17 cellular contexts compared by ENCODE assay signal in the genomic region with DNA sequence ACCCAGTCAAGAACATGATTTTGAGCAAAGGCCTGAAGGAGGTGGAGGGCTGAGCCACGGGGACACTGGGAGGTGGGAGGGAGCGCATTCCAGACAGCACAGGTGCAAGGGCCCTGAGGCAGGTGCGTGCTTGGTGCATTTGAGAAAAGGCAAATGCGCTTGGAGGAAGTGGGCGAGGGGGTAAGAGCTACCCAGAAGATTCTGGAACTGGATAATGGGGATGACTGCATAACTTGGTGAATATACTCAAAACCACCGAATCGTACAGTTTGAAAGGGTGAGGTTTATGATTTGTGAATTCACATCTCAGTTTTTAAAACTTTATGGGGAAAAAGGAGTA. TPM values are rescaled to one million over a fixed set of nuclear protein-coding genes. Genes with fewer than 3 reads are reported as not detected.
DNase-seq lines count a peak whose midpoint lies in the region; ATAC-seq, FAIRE-seq and TF ChIP-seq lines count a peak whose summit lies in the region.
"Had no signal": no experiment of that assay in that cellular context is flagged by ENCODE, and none has a peak within 500 bp of the region (broad histone marks: within the 10 kb centered on the region; RNA-seq: fewer than 3 reads in every experiment).

No MANE protein-coding gene starts in this region.

- H3K79me2 ChIP-seq in MM.1S (ENCODE audit: low read length): no peaks in the 10 kb centered on the region

- H2AFZ ChIP-seq in MM.1S (ENCODE audit: low read length): no peak overlapping the region

- H3K4me2 ChIP-seq in MM.1S (ENCODE audit: low read depth, low read length): no peak overlapping the region

- H3K4me1 Mint-ChIP-seq in activated CD4-positive, alpha-beta T cell treated with anti-CD3 and anti-CD28 coated beads, Interleukin-2, amount 10 ng/mL, durations not matched to agents 24 days and 14 days: peaks cover 71% of the 10 kb centered on the region
- peaks cover 76% of the 10 kb centered on the region for H3K4me1 Mint-ChIP-seq in activated naive CD8-positive, alpha-beta T cell treated with anti-CD3 and anti-CD28 coated beads, Interleukin-2, amount 10 ng/mL, durations not matched to agents 7 days and 5 days
- H3K4me1 Mint-ChIP-seq in nephron: peaks cover 25% of the 10 kb centered on the region

- WGBS in small intestine, 3 donors: 71 to 80% (median 79%) methylated on average over 7 of the region's 7 CpGs

- H3K27me3 Mint-ChIP-seq in activated CD4-positive, alpha-beta T cell treated with anti-CD3 and anti-CD28 coated beads, Interleukin-2, amount 10 ng/mL, durations not matched to agents 24 days and 14 days: no peaks in the 10 kb centered on the region
- no peaks in the 10 kb centered on the region for H3K27me3 Mint-ChIP-seq in activated naive CD8-positive, alpha-beta T cell treated with anti-CD3 and anti-CD28 coated beads, Interleukin-2, amount 10 ng/mL, durations not matched to agents 7 days and 5 days
- H3K27me3 Mint-ChIP-seq in nephron (ENCODE audit: low read depth): peaks cover 15% of the 10 kb centered on the region

- POLR2A ChIA-PET in activated naive CD8-positive, alpha-beta T cell treated with anti-CD3 and anti-CD28 coated beads, Interleukin-2, amount 10 ng/mL, durations not matched to agents 7 days and 5 days (lab: Charles Lee): interaction anchor here (0.6 to 3.0 kb wide), 10 partner anchors 10 to 218 kb away, joined by 3 to 19 read pairs (median 3); a partner anchor contains a TSS

- H3K9me3 Mint-ChIP-seq in activated CD4-positive, alpha-beta T cell treated with anti-CD3 and anti-CD28 coated beads, Interleukin-2, amount 10 ng/mL, durations not matched to agents 24 days and 14 days: no peaks in the 10 kb centered on the region
- no peaks in the 10 kb centered on the region for H3K9me3 Mint-ChIP-seq in activated naive CD8-positive, alpha-beta T cell treated with anti-CD3 and anti-CD28 coated beads, Interleukin-2, amount 10 ng/mL, durations not matched to agents 7 days and 5 days
- H3K9me3 Mint-ChIP-seq in nephron: no peaks in the 10 kb centered on the region
- H3K9me3 Mint-ChIP-seq: H9 had no signal

- H4K20me1 ChIP-seq in MM.1S (ENCODE audit: insufficient read depth, low read length): no peaks in the 10 kb centered on the region

- H3K27me3 ChIP-seq in small intestine (ENCODE audit: control insufficient read depth in 2 of 2, insufficient read depth in 2 of 2, low read length in 2 of 2): no peaks in the 10 kb centered on the region
- no peaks in the 10 kb centered on the region for H3K27me3 ChIP-seq in MM.1S (replicated peaks; ENCODE audit: insufficient read depth, low read length)
- H3K27me3 ChIP-seq: upper lobe of left lung had no signal

- H3K4me1 ChIP-seq in small intestine (ENCODE audit: control insufficient read depth in 2 of 2, insufficient read depth in 1 of 2, low read depth in 1 of 2, low read length in 1 of 2): no peaks in the 10 kb centered on the region
- peaks cover 13% of the 10 kb centered on the region for H3K4me1 ChIP-seq in MM.1S (ENCODE audit: low read length)
- H3K4me1 ChIP-seq: sigmoid colon had no signal

- H3K27ac ChIP-seq in KOPT-K1 (ENCODE audit: low read depth, low read length, poor library complexity, severe bottlenecking) (peak overlapping the region; percentile 86), small intestine (ENCODE audit: low read depth in 1 of 2, low read length in 1 of 2) (peak overlapping the region in 1 of 2 donors; percentile 8), MM.1S (ENCODE audit: low read length) (no peak overlapping the region)
- H3K27ac ChIP-seq: gastroesophageal sphincter, sigmoid colon had no signal

- peak overlapping the region; percentile 84 for H3K27ac Mint-ChIP-seq in activated CD4-positive, alpha-beta T cell treated with anti-CD3 and anti-CD28 coated beads, Interleukin-2, amount 10 ng/mL, durations not matched to agents 24 days and 14 days
- H3K27ac Mint-ChIP-seq in activated naive CD8-positive, alpha-beta T cell treated with anti-CD3 and anti-CD28 coated beads, Interleukin-2, amount 10 ng/mL, durations not matched to agents 7 days and 5 days: peak overlapping the region; percentile 82
- H3K27ac Mint-ChIP-seq in nephron: peak overlapping the region; percentile 1 to 60 (median 28)
- H3K27ac Mint-ChIP-seq: H9 had no signal

- H3F3A ChIP-seq in MM.1S (ENCODE audit: insufficient read depth, low read length): no peaks in the 10 kb centered on the region

- H3K36me3 ChIP-seq in KOPT-K1 (ENCODE audit: insufficient read depth, low read length): no peaks in the 10 kb centered on the region
- H3K36me3 ChIP-seq in small intestine (ENCODE audit: control insufficient read depth in 2 of 2, insufficient read depth in 2 of 2, low read length in 2 of 2): no peaks in the 10 kb centered on the region
- H3K36me3 ChIP-seq in MM.1S (replicated peaks; ENCODE audit: insufficient read depth, low read length): no peaks in the 10 kb centered on the region
- H3K36me3 ChIP-seq: gastroesophageal sphincter, sigmoid colon had no signal

- H3K4me3 Mint-ChIP-seq in activated CD4-positive, alpha-beta T cell treated with anti-CD3 and anti-CD28 coated beads, Interleukin-2, amount 10 ng/mL, durations not matched to agents 24 days and 14 days: peak overlapping the region; percentile 64
- H3K4me3 Mint-ChIP-seq in activated naive CD8-positive, alpha-beta T cell treated with anti-CD3 and anti-CD28 coated beads, Interleukin-2, amount 10 ng/mL, durations not matched to agents 7 days and 5 days: peak overlapping the region; percentile 64
- no peak overlapping the region for H3K4me3 Mint-ChIP-seq in nephron
- H3K4me3 Mint-ChIP-seq: H9 had no signal

- intact Hi-C loops in activated CD4-positive, alpha-beta T cell treated with anti-CD3 and anti-CD28 coated beads, Interleukin-2, amount 10 ng/mL, durations not matched to agents 24 days and 14 days (cut with micrococcal nuclease): no loop called here

- TF ChIP-seq CTCF in nephron (IDR thresholded peaks at IDR 0.05; ENCODE audit: unreplicated experiment in 3 of 3) (no peak), MM.1S (IDR thresholded peaks at IDR 0.05; ENCODE audit: low read length) (no peak)

- H3K9ac ChIP-seq in MM.1S (ENCODE audit: low read length): no peak overlapping the region

- H3K9me2 ChIP-seq in MM.1S (replicated peaks; ENCODE audit: insufficient read depth, low read length): no peaks in the 10 kb centered on the region

- H3K4me3 ChIP-seq in small intestine (ENCODE audit: low read depth in 1 of 2, low read length in 2 of 2) (no peak overlapping the region), MM.1S (ENCODE audit: low read length) (no peak overlapping the region)
- H3K4me3 ChIP-seq: gastroesophageal sphincter, sigmoid colon, upper lobe of left lung had no signal

- no peak for ATAC-seq in activated naive CD8-positive, alpha-beta T cell treated with anti-CD3 and anti-CD28 coated beads, Interleukin-2, amount 10 ng/mL, durations not matched to agents 7 days and 5 days (ENCODE audit: low read depth)
- ATAC-seq: gastroesophageal sphincter had no signal

- peaks cover 45% of the 10 kb centered on the region for H3K36me3 Mint-ChIP-seq in activated CD4-positive, alpha-beta T cell treated with anti-CD3 and anti-CD28 coated beads, Interleukin-2, amount 10 ng/mL, durations not matched to agents 24 days and 14 days (ENCODE audit: low read depth)
- peaks cover 39% of the 10 kb centered on the region for H3K36me3 Mint-ChIP-seq in activated naive CD8-positive, alpha-beta T cell treated with anti-CD3 and anti-CD28 coated beads, Interleukin-2, amount 10 ng/mL, durations not matched to agents 7 days and 5 days
- no peaks in the 10 kb centered on the region for H3K36me3 Mint-ChIP-seq in nephron (ENCODE audit: low read depth)

- no peak for FAIRE-seq in small intestine (lab: Jason Lieb, UNC)
- FAIRE-seq: RCC 7860 had no signal

- no peaks in the 10 kb centered on the region for H3K9me3 ChIP-seq in KOPT-K1 (ENCODE audit: insufficient read depth, low read length, poor library complexity, severe bottlenecking)
- H3K9me3 ChIP-seq in small intestine (ENCODE audit: control insufficient read depth, low read depth): no peaks in the 10 kb centered on the region
- no peaks in the 10 kb centered on the region for H3K9me3 ChIP-seq in MM.1S (replicated peaks; ENCODE audit: insufficient read depth, low read length)
- H3K9me3 ChIP-seq: gastroesophageal sphincter, sigmoid colon, upper lobe of left lung had no signal

- no peak for DNase-seq in activated CD4-positive, alpha-beta T cell treated with anti-CD3 and anti-CD28 coated beads, Interleukin-2, amount 10 ng/mL, durations not matched to agents 24 days and 14 days
- DNase-seq in activated CD4-positive, alpha-beta T cell treated with anti-CD3 and anti-CD28 coated beads for 1 hour: no peak
- no peak for DNase-seq in activated naive CD8-positive, alpha-beta T cell treated with anti-CD3 and anti-CD28 coated beads, Interleukin-2, amount 10 ng/mL, durations not matched to agents 7 days and 5 days
- DNase-seq in small intestine (no peak), MM.1S (no peak)
- DNase-seq in stimulated activated CD8-positive, alpha-beta memory T cell treated with anti-CD3 and anti-CD28 coated beads, Interleukin-4, amount 100 ng/mL, for 48 hours: no peak
- DNase-seq: anterior cingulate cortex; H9; mesenchymal stem cell; NCI-H748 treated with DMSO at 0.1 percent for 48 hours; sigmoid colon; stimulated activated CD4-positive, alpha-beta T cell treated with anti-CD3 and anti-CD28 coated beads, Interleukin-4, amount 100 ng/mL, for 1 hour; upper lobe of left lung had no signal

RNA-seq across cellular contexts. Expression of a gene that starts 9.8 kb away (rescaled TPM):
- total RNA-seq in activated CD4-positive, alpha-beta T cell treated with anti-CD3 and anti-CD28 coated beads, Interleukin-2, amount 10 ng/mL, durations not matched to agents 24 days and 14 days: 64.3 and 65.5 TPM in 2 replicates
- 100 to 1,000 TPM; 142 to 147 TPM for total RNA-seq in activated naive CD8-positive, alpha-beta T cell treated with anti-CD3 and anti-CD28 coated beads, Interleukin-2, amount 10 ng/mL, durations not matched to agents 7 days and 5 days
- polyA plus RNA-seq in small intestine: 1 to 10 TPM; 1.8 to 8.3 (median 7.6) TPM

Comparison
In these comparisons a context has a peak if more than half of its experiments do, and no peak if none do; other contexts are left out.
1. H3K27ac Mint-ChIP-seq: peak in every context shown above with its lines; median percentile 84 in activated CD4-positive, alpha-beta T cell treated with anti-CD3 and anti-CD28 coated beads, Interleukin-2, amount 10 ng/mL, durations not matched to agents 24 days and 14 days; 82 in activated naive CD8-positive, alpha-beta T cell treated with anti-CD3 and anti-CD28 coated beads, Interleukin-2, amount 10 ng/mL, durations not matched to agents 7 days and 5 days; 28 in nephron.
2. H3K4me3 Mint-ChIP-seq: peak in activated CD4-positive, alpha-beta T cell treated with anti-CD3 and anti-CD28 coated beads, Interleukin-2, amount 10 ng/mL, durations not matched to agents 24 days and 14 days (single experiment) and activated naive CD8-positive, alpha-beta T cell treated with anti-CD3 and anti-CD28 coated beads, Interleukin-2, amount 10 ng/mL, durations not matched to agents 7 days and 5 days (single experiment); none in nephron (0 of 3).